16 cellular contexts compared by ENCODE assay signal in the genomic region with DNA sequence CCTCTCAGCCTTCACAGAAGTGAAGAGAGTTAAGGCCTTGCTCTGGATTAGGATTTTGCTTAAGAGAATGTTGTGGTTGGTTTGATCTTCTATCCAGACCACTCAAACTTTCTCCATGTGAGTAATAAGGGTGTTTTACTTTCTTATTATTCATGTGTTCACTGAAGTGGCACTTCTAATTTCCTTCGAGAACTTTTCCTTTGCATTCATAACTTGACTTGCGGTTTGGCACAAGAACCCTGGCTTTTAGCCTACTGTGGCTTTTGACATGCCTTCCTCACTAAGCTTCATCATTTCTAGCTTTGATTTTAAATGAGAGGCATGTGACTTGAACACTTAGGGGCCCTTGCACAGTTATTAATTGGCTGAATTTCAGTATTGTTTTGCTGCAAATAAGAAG.
DNase-seq lines count a peak whose midpoint lies in the region; ATAC-seq and TF ChIP-seq lines count a peak whose summit lies in the region.
"Had no signal": no experiment of that assay in that cellular context is flagged by ENCODE, and none has a peak within 500 bp of the region (broad histone marks: within the 10 kb centered on the region; RNA-seq: fewer than 3 reads in every experiment).

No MANE protein-coding gene starts in this region.

- intact Hi-C loops in upper lobe of right lung (cut with DNase I), result no loop called here

- H3K27ac Mint-ChIP-seq in stimulated activated naive CD8-positive, alpha-beta T cell treated with anti-CD3 and anti-CD28 coated beads, Interleukin-15, amount 100 ng/mL, for 72 hours, result no peak overlapping the region
- no peak overlapping the region for H3K27ac Mint-ChIP-seq in progenitor cell of endocrine pancreas
- H3K27ac Mint-ChIP-seq: CD4-positive, CD25-positive, alpha-beta regulatory T cell; HFFc6; IgD-negative memory B cell had no signal

- no peaks in the 10 kb centered on the region for H3K4me1 ChIP-seq in upper lobe of right lung
- H3K4me1 ChIP-seq: A549 had no signal

- H3K4me3 ChIP-seq in upper lobe of right lung, result no peak overlapping the region
- H3K4me3 ChIP-seq: A549 had no signal

- H3K36me3 Mint-ChIP-seq in progenitor cell of endocrine pancreas (ENCODE audit: insufficient read depth), result peaks cover 1% of the 10 kb centered on the region
- H3K36me3 Mint-ChIP-seq: CD4-positive, CD25-positive, alpha-beta regulatory T cell; IgD-negative memory B cell had no signal

- ATAC-seq in stimulated activated naive CD8-positive, alpha-beta T cell treated with anti-CD3 and anti-CD28 coated beads, Interleukin-15, amount 100 ng/mL, for 72 hours, result peak; percentile 50
- ATAC-seq in stimulated activated naive CD8-positive, alpha-beta T cell treated with anti-CD3 and anti-CD28 coated beads, Interleukin-15, Interleukin-2, amounts not matched to agents 100 U/mL and 50 U/mL, for 24 hours, result no peak
- ATAC-seq in upper lobe of right lung (peak; percentile 64), HG02759 (IDR thresholded peaks at IDR 0.05; ENCODE audit: unreplicated experiment) (no peak)
- ATAC-seq: A549, PC-3 had no signal

- H3K27ac ChIP-seq in upper lobe of right lung, result no peak overlapping the region
- H3K27ac ChIP-seq: A549 had no signal

- TF ChIP-seq CTCF in upper lobe of right lung (IDR thresholded peaks at IDR 0.05), result no peak
- no peak for TF ChIP-seq CTCF in progenitor cell of endocrine pancreas (IDR thresholded peaks at IDR 0.05; ENCODE audit: unreplicated experiment)

- no peak for DNase-seq in stimulated activated naive CD8-positive, alpha-beta T cell treated with anti-CD3 and anti-CD28 coated beads, Interleukin-15, amount 100 ng/mL, for 72 hours
- DNase-seq in stimulated activated naive CD8-positive, alpha-beta T cell treated with anti-CD3 and anti-CD28 coated beads, Interleukin-15, Interleukin-2, amounts not matched to agents 100 U/mL and 50 U/mL, for 24 hours, result no peak
- DNase-seq in RPMI7951 (ENCODE audit: low read depth) (peak; percentile 8), foreskin melanocyte (peak; percentile 50), upper lobe of right lung (no peak), progenitor cell of endocrine pancreas (ENCODE audit: low spot score, unreplicated experiment) (no peak)
- no peak for DNase-seq in stimulated activated CD4-positive, alpha-beta T cell treated with anti-CD3 and anti-CD28 coated beads, Interleukin-12 subunit alpha, Interleukin-12 subunit beta, amount 100 ng/mL, for 4 hours
- DNase-seq: CD4-positive, CD25-positive, alpha-beta regulatory T cell; GDM1; HFFc6; NCI-H226; NCI-H526; PC-3 had no signal

- H3K9me3 ChIP-seq in upper lobe of right lung, result no peaks in the 10 kb centered on the region
- H3K9me3 ChIP-seq: A549 had no signal

- H3K4me3 Mint-ChIP-seq in stimulated activated naive CD8-positive, alpha-beta T cell treated with anti-CD3 and anti-CD28 coated beads, Interleukin-15, amount 100 ng/mL, for 72 hours, result no peak overlapping the region
- no peak overlapping the region for H3K4me3 Mint-ChIP-seq in progenitor cell of endocrine pancreas (ENCODE audit: low read depth)
- H3K4me3 Mint-ChIP-seq: CD4-positive, CD25-positive, alpha-beta regulatory T cell; HFFc6; IgD-negative memory B cell had no signal

- H3K9me3 Mint-ChIP-seq in stimulated activated naive CD8-positive, alpha-beta T cell treated with anti-CD3 and anti-CD28 coated beads, Interleukin-15, amount 100 ng/mL, for 72 hours, result peaks cover 0 to 17% of the 10 kb centered on the region in 2 donors
- H3K9me3 Mint-ChIP-seq in progenitor cell of endocrine pancreas (ENCODE audit: low read depth), result peaks cover 24% of the 10 kb centered on the region

- H3K27me3 ChIP-seq in upper lobe of right lung, result no peaks in the 10 kb centered on the region

- H3K36me3 ChIP-seq in upper lobe of right lung, result no peaks in the 10 kb centered on the region

- H3K4me1 Mint-ChIP-seq in stimulated activated naive CD8-positive, alpha-beta T cell treated with anti-CD3 and anti-CD28 coated beads, Interleukin-15, amount 100 ng/mL, for 72 hours, result no peaks in the 10 kb centered on the region
- peaks cover 1% of the 10 kb centered on the region for H3K4me1 Mint-ChIP-seq in progenitor cell of endocrine pancreas (ENCODE audit: low read depth)
- H3K4me1 Mint-ChIP-seq: CD4-positive, CD25-positive, alpha-beta regulatory T cell had no signal

- H3K27me3 Mint-ChIP-seq in stimulated activated naive CD8-positive, alpha-beta T cell treated with anti-CD3 and anti-CD28 coated beads, Interleukin-15, amount 100 ng/mL, for 72 hours, result no peaks in the 10 kb centered on the region
- no peaks in the 10 kb centered on the region for H3K27me3 Mint-ChIP-seq in progenitor cell of endocrine pancreas
- H3K27me3 Mint-ChIP-seq: CD4-positive, CD25-positive, alpha-beta regulatory T cell; IgD-negative memory B cell had no signal

Comparison
In these comparisons a context has a peak if more than half of its experiments do, and no peak if none do; other contexts are left out.
1. ATAC-seq: peak in stimulated activated naive CD8-positive, alpha-beta T cell treated with anti-CD3 and anti-CD28 coated beads, Interleukin-15, amount 100 ng/mL, for 72 hours (single experiment) and upper lobe of right lung (single experiment); none in stimulated activated naive CD8-positive, alpha-beta T cell treated with anti-CD3 and anti-CD28 coated beads, Interleukin-15, Interleukin-2, amounts not matched to agents 100 U/mL and 50 U/mL, for 24 hours (single experiment) and HG02759 (single experiment).
2. DNase-seq: peak in RPMI7951 (single experiment) and foreskin melanocyte (single experiment); none in stimulated activated naive CD8-positive, alpha-beta T cell treated with anti-CD3 and anti-CD28 coated beads, Interleukin-15, amount 100 ng/mL, for 72 hours (0 of 2), stimulated activated naive CD8-positive, alpha-beta T cell treated with anti-CD3 and anti-CD28 coated beads, Interleukin-15, Interleukin-2, amounts not matched to agents 100 U/mL and 50 U/mL, for 24 hours (single experiment), upper lobe of right lung (single experiment), stimulated activated CD4-positive, alpha-beta T cell treated with anti-CD3 and anti-CD28 coated beads, Interleukin-12 subunit alpha, Interleukin-12 subunit beta, amount 100 ng/mL, for 4 hours (single experiment) and progenitor cell of endocrine pancreas (single experiment).